Comparison of ENCODE assay signal across 18 cellular contexts in genomic region chr11:61799665-61800284, GRCh38.
"Had no signal": no experiment of that assay in that cellular context is flagged by ENCODE, and none has a peak within 500 bp of the region (broad histone marks: within the 10 kb centered on the region; RNA-seq: fewer than 3 reads in every experiment).

No MANE protein-coding gene starts in this region.

- H3K9me3 Mint-ChIP-seq: activated B cell treated with CpG ODN at 0.5 μM for 24 hours; activated naive CD8-positive, alpha-beta T cell treated with anti-CD3 and anti-CD28 coated beads for 36 hours; activated T-cell treated with anti-CD3 and anti-CD28 coated beads, Interleukin-2, amount 50 U/mL, for 4 hours; memory B cell; nephron had no signal

- H3K27me3 ChIP-seq: brain microvascular endothelial cell, dorsolateral prefrontal cortex, gastrocnemius medialis, heart right ventricle, left lung, ovary, upper lobe of right lung had no signal

- H3K27ac Mint-ChIP-seq: activated B cell treated with CpG ODN at 0.5 μM for 24 hours; activated naive CD8-positive, alpha-beta T cell treated with anti-CD3 and anti-CD28 coated beads for 36 hours; memory B cell; nephron had no signal

- H3K4me3 ChIP-seq: dorsolateral prefrontal cortex, gastrocnemius medialis, heart right ventricle, left lung, ovary, upper lobe of right lung had no signal

- H3K27me3 Mint-ChIP-seq: activated B cell treated with CpG ODN at 0.5 μM for 24 hours; activated naive CD8-positive, alpha-beta T cell treated with anti-CD3 and anti-CD28 coated beads for 36 hours; memory B cell had no signal

- H3K4me3 Mint-ChIP-seq: activated B cell treated with CpG ODN at 0.5 μM for 24 hours; activated naive CD8-positive, alpha-beta T cell treated with anti-CD3 and anti-CD28 coated beads for 36 hours; activated T-cell treated with anti-CD3 and anti-CD28 coated beads, Interleukin-2, amount 50 U/mL, for 4 hours; memory B cell; nephron had no signal

- H3K4me1 ChIP-seq: upper lobe of right lung had no signal

- DNase-seq: activated B cell treated with CpG ODN at 0.5 μM for 24 hours; activated CD4-positive, alpha-beta T cell treated with anti-CD3 and anti-CD28 coated beads, Interleukin-2, amount 50 U/mL, for 1 hour; activated effector memory CD4-positive, alpha-beta T cell treated with anti-CD3 and anti-CD28 coated beads, Interleukin-2, amount 50 U/mL, for 16 hours; activated naive CD8-positive, alpha-beta T cell treated with anti-CD3 and anti-CD28 coated beads for 36 hours; activated T-cell treated with anti-CD3 and anti-CD28 coated beads, Interleukin-2, amount 50 U/mL, for 4 hours; brain microvascular endothelial cell; gastrocnemius medialis; heart right ventricle; islet precursor cell; left lung; ovary; stimulated activated CD4-positive, alpha-beta T cell treated with anti-CD3 and anti-CD28 coated beads, Interleukin-12 subunit alpha, Interleukin-12 subunit beta, amount 100 ng/mL, for 4 hours; stimulated activated naive CD4-positive, alpha-beta T cell treated with Interleukin-2 at 50 U/mL for 16 hours; upper lobe of right lung had no signal

- H3K27ac ChIP-seq: brain microvascular endothelial cell, gastrocnemius medialis, heart right ventricle, left lung, ovary, upper lobe of right lung had no signal

- ATAC-seq: activated T-cell treated with anti-CD3 and anti-CD28 coated beads, Interleukin-2, amount 50 U/mL, for 4 hours; gastrocnemius medialis; heart right ventricle; left lung; upper lobe of right lung had no signal

- H3K36me3 ChIP-seq: ovary had no signal

- FAIRE-seq: endometrium had no signal

- H3K9me3 ChIP-seq: gastrocnemius medialis, heart right ventricle, left lung, ovary, upper lobe of right lung had no signal
